ENCODE assay signal across 17 cellular contexts in the genomic region with DNA sequence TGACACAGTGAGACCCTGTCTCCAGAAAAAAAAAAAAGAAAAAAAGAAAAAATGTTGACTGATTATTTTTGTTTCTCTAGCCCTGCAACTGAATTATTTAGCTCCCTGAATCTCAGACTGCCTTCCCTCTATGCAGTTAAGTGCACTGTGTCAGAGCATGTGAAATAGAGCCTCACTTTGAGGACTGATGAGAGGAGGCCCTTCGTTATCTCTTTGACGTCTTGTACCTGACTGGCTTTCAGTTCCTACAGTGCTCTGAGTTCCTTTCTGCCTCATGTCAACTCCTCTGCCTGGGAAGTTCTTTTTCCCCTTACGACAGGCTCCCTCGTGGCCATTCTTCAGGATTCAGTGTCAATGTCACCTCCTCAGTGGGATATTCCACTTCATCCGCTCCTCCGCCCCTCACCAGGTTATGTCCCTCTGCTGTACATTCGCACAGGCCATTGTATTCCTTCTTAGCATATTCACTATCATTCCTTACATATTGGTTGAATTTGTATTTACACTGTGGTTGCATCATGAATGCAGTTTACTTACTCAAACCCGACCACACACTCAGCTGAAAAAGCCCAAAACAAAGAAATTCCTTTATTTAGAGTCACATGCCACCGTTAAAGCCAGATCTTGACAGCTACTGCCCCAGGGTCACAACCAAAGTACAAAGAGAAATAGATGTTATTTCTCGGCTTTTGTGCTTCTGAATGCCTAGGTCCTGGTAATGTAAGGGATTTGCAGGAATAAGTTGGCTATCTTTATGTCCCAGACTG. TPM values are rescaled to one million over a fixed set of nuclear protein-coding genes. Genes with fewer than 3 reads are reported as not detected.
DNase-seq lines count a peak whose midpoint lies in the region; ATAC-seq, FAIRE-seq and TF ChIP-seq lines count a peak whose summit lies in the region.
"Had no signal": no experiment of that assay in that cellular context is flagged by ENCODE, and none has a peak within 500 bp of the region (broad histone marks: within the 10 kb centered on the region; RNA-seq: fewer than 3 reads in every experiment).

No MANE protein-coding gene starts in this region.

- DNase-seq in A549 (ENCODE audit: low read depth in 1 of 2, low spot score in 1 of 2) (peak in 1 of 2 experiments; percentile 50), HCEC 1CT (peak; percentile 86), amniotic epithelial cell (ENCODE audit: low read depth) (peak; percentile 54), fibroblast of the aortic adventitia (ENCODE audit: low read depth) (peak; percentile 64), NCI-H1436 treated with DMSO at 0.1 percent for 48 hours (lab: John Stamatoyannopoulos, UW) (no peak), substantia nigra (lab: John Stamatoyannopoulos, UW) (no peak), pancreas (no peak), sigmoid colon (no peak)
- DNase-seq: activated CD8-positive, alpha-beta T cell treated with anti-CD3 and anti-CD28 coated beads, Interleukin-2, amount 10 ng/mL, durations not matched to agents 7 days and 5 days; Caco-2; GOT3; kidney; NCI-H1694 treated with DMSO at 0.1 percent for 48 hours; NCI-H510A treated with DMSO at 0.1 percent for 48 hours; stomach had no signal

- POLR2A ChIA-PET in A549 (lab: Yijun Ruan, JAX) = interaction anchor here (0.5 to 7.9 kb wide), 3 partner anchors 15 to 130 kb away, joined by 3 to 98 read pairs (median 3); no protein-coding TSS in a partner anchor

- H3K27me3 ChIP-seq in pancreas = no peaks in the 10 kb centered on the region
- H3K27me3 ChIP-seq in sigmoid colon = no peaks in the 10 kb centered on the region
- H3K27me3 ChIP-seq: stomach had no signal

- H3K36me3 ChIP-seq in pancreas (no peaks in the 10 kb centered on the region), sigmoid colon (no peaks in the 10 kb centered on the region)
- H3K36me3 ChIP-seq: stomach had no signal

- TF ChIP-seq RAD21 in A549 (conservative IDR thresholded peaks at IDR 0.05 in 1 of 2, IDR thresholded peaks at IDR 0.05 in 1 of 2) = no peak; a peak in 1 of 5 replicates

- H3K4me3 ChIP-seq in A549 (no peak overlapping the region), fibroblast of the aortic adventitia (ENCODE audit: low read depth, low read length) (no peak overlapping the region), pancreas (no peak overlapping the region), sigmoid colon (no peak overlapping the region)
- H3K4me3 ChIP-seq: stomach had no signal

- CTCF ChIA-PET in A549 (lab: Yijun Ruan, JAX) = interaction anchor here (0.8 to 26.6 kb wide), 8 partner anchors 10 to 189 kb away, joined by 3 to 936 read pairs (median 55); partner anchors contain the start of gene PLAU

- TF ChIP-seq CTCF in A549 (IDR thresholded peaks at IDR 0.05) (no peak), fibroblast of the aortic adventitia (IDR thresholded peaks at IDR 0.05; ENCODE audit: insufficient read depth, low read length) (no peak), pancreas (IDR thresholded peaks at IDR 0.05) (no peak), sigmoid colon (IDR thresholded peaks at IDR 0.05) (no peak)

- H3K4me1 ChIP-seq in A549 = peaks cover 69% of the 10 kb centered on the region
- peaks cover 13 to 17% (median 15%) of the 10 kb centered on the region in 3 donors for H3K4me1 ChIP-seq in pancreas
- peaks cover 0 to 18% (median 17%) of the 10 kb centered on the region in 4 donors for H3K4me1 ChIP-seq in sigmoid colon

- H3K27ac ChIP-seq in A549 (peak overlapping the region; percentile 97 to 98), substantia nigra (ENCODE audit: low read depth, low read length, poor library complexity, severe bottlenecking) (no peak overlapping the region), pancreas (no peak overlapping the region), sigmoid colon (no peak overlapping the region)
- H3K27ac ChIP-seq: stomach had no signal

- TF ChIP-seq POLR2A in A549 (IDR thresholded peaks at IDR 0.05; ENCODE audit: low read length) (no peak), sigmoid colon (IDR thresholded peaks at IDR 0.05) (no peak)

- intact Hi-C loops in pancreas (cut with DNase I) = loop anchor here in 1 of 3 donors (5.0 kb wide), 1 partner anchor 45 kb away; no protein-coding TSS in a partner anchor
- intact Hi-C loops in sigmoid colon (cut with DNase I) = no loop called here

- WGBS in A549 (ENCODE audit: missing lambda C conversion rate) = 44% methylated on average over 10 of the region's 10 CpGs
- WGBS in pancreas, 2 donors = 74 to 75% methylated on average over 10 of the region's 10 CpGs
- WGBS in sigmoid colon, 2 donors = 74 to 75% methylated on average over 10 of the region's 10 CpGs

- no peaks in the 10 kb centered on the region for H3K9me3 ChIP-seq in A549
- no peaks in the 10 kb centered on the region for H3K9me3 ChIP-seq in pancreas
- H3K9me3 ChIP-seq in sigmoid colon = no peaks in the 10 kb centered on the region
- H3K9me3 ChIP-seq: Caco-2, stomach had no signal

- FAIRE-seq in A549 (lab: Jason Lieb, UNC) (no peak), pancreas (lab: Jason Lieb, UNC) (no peak)
- FAIRE-seq: endothelial cell of umbilical vein, kidney, urothelium cell line had no signal

- peak in 1 of 2 experiments; percentile 3; a peak in 1 of 6 replicates for ATAC-seq in A549
- no peak for ATAC-seq in pancreas
- ATAC-seq: activated CD8-positive, alpha-beta T cell treated with anti-CD3 and anti-CD28 coated beads, Interleukin-2, amount 10 ng/mL, durations not matched to agents 7 days and 5 days had no signal

- peak overlapping the region; percentile 71 for H3K4me2 ChIP-seq in A549

- TF ChIP-seq EP300 in A549 (IDR thresholded peaks at IDR 0.05) (peak; percentile 70 to 71; a peak in 2 of 5 replicates), sigmoid colon (IDR thresholded peaks at IDR 0.05) (no peak)

TF ChIP-seq in A549, 52 proteins besides CTCF, POLR2A, EP300 and RAD21 (continues in another document):
- TF ChIP-seq CBX2 (IDR thresholded peaks at IDR 0.05; ENCODE audit: borderline replicate concordance, low read depth) (no peak), FOSL2 (IDR thresholded peaks at IDR 0.05) (peak; percentile 63), FOSL2 (CRISPR knock-in tag; IDR thresholded peaks at IDR 0.05) (peak; percentile 34; the same call in 1 of the 2 replicates), BHLHE40 (IDR thresholded peaks at IDR 0.05; ENCODE audit: low read depth, low read length) (no peak), FOSB (CRISPR knock-in tag; IDR thresholded peaks at IDR 0.05) (no peak), JUNB (IDR thresholded peaks at IDR 0.05) (peak; percentile 76; the same call in 1 of the 2 replicates), CEBPB (IDR thresholded peaks at IDR 0.05) (peak; percentile 67 to 93; a peak in 3 of 4 replicates)
- TF ChIP-seq, protein P1, sequence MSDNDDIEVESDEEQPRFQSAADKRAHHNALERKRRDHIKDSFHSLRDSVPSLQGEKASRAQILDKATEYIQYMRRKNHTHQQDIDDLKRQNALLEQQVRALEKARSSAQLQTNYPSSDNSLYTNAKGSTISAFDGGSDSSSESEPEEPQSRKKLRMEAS (IDR thresholded peaks at IDR 0.05) = peak; percentile 55
- TF ChIP-seq, protein P2, sequence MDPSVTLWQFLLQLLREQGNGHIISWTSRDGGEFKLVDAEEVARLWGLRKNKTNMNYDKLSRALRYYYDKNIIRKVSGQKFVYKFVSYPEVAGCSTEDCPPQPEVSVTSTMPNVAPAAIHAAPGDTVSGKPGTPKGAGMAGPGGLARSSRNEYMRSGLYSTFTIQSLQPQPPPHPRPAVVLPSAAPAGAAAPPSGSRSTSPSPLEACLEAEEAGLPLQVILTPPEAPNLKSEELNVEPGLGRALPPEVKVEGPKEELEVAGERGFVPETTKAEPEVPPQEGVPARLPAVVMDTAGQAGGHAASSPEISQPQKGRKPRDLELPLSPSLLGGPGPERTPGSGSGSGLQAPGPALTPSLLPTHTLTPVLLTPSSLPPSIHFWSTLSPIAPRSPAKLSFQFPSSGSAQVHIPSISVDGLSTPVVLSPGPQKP (IDR thresholded peaks at IDR 0.05; ENCODE audit: low read depth, low read length) = no peak
- TF ChIP-seq, protein P3, sequence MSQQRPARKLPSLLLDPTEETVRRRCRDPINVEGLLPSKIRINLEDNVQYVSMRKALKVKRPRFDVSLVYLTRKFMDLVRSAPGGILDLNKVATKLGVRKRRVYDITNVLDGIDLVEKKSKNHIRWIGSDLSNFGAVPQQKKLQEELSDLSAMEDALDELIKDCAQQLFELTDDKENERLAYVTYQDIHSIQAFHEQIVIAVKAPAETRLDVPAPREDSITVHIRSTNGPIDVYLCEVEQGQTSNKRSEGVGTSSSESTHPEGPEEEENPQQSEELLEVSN (IDR thresholded peaks at IDR 0.05; ENCODE audit: borderline replicate concordance, low read depth) = no peak

RNA-seq across cellular contexts. Expression of gene CAMK2G, which starts 18.1 kb away (rescaled TPM):
- polyA plus RNA-seq in A549 (2011; rRNA removed) = 22.6 and 27.5 TPM in 2 replicates
- polyA plus RNA-seq in A549 (2012; cell fraction: cytosol; rRNA removed) = 30.6 and 33.7 TPM in 2 replicates
- polyA plus RNA-seq in A549 (2012; cell fraction: nucleus; rRNA removed) = 61.5 and 75.3 TPM in 2 replicates
- polyA plus RNA-seq in A549 (2017; fragmentation: RNase III; extraction: RNeasy Plus Mini Kit Qiagen cat#74134 plus additional on column Dnase treatment) = 22.8 to 26.6 TPM (median 25.5 TPM) in 3 replicates
- 22.9 and 33.4 TPM in 2 replicates for polyA minus RNA-seq in A549 (2011; rRNA and poly(A)+ RNA removed)
- 25.8 and 31.2 TPM in 2 replicates for total RNA-seq in fibroblast of the aortic adventitia (ENCODE audit: low replicate concordance)
- total RNA-seq in pancreas = 10 to 100 TPM in 1 of 6 donors, 1 to 10 TPM in 5; 5.3 to 10.5 (median 7.6) TPM
- 10 to 100 TPM in 1 of 2 donors, 1 to 10 TPM in 1; 9.0 to 18.4 TPM for polyA plus RNA-seq in pancreas
- total RNA-seq in sigmoid colon = 100 to 1,000 TPM; 153 to 221 (median 209) TPM
- 10 to 100 TPM; 14.4 to 34.8 (median 17.6) TPM for polyA plus RNA-seq in sigmoid colon

RNA-seq across cellular contexts. Expression of gene PLAU, which starts 18.4 kb away (rescaled TPM):
- polyA plus RNA-seq in A549 (2011; rRNA removed) (75.8 and 84.3 TPM in 2 replicates), A549 (2017; fragmentation: RNase III; extraction: RNeasy Plus Mini Kit Qiagen cat#74134 plus additional on column Dnase treatment) (82.6 to 88.3 TPM (median 87.2 TPM) in 3 replicates), pancreas (1 to 10 TPM; 3.0 to 6.4 TPM), sigmoid colon (10 to 100 TPM in 1 of 3 donors, 1 to 10 TPM in 2; 3.6 to 15.7 (median 9.9) TPM)
- 78.1 and 96.1 TPM in 2 replicates for polyA plus RNA-seq in A549 (2012; cell fraction: cytosol; rRNA removed)
- 128 and 152 TPM in 2 replicates for polyA plus RNA-seq in A549 (2012; cell fraction: nucleus; rRNA removed)
- 47.2 and 50.6 TPM in 2 replicates for polyA minus RNA-seq in A549 (2011; rRNA and poly(A)+ RNA removed)
- total RNA-seq in fibroblast of the aortic adventitia (ENCODE audit: low replicate concordance) (21.6 and 24.9 TPM in 2 replicates), pancreas (10 to 100 TPM in 2 of 6 donors, 1 to 10 TPM in 4; 1.5 to 16.3 (median 3.6) TPM), sigmoid colon (1 to 10 TPM; 2.5 to 9.4 (median 3.7) TPM)

Comparison
In these comparisons a context has a peak if more than half of its experiments do, and no peak if none do; other contexts are left out.
1. DNase-seq: peak in HCEC 1CT (single experiment), amniotic epithelial cell (single experiment) and fibroblast of the aortic adventitia (single experiment); none in NCI-H1436 treated with DMSO at 0.1 percent for 48 hours (single experiment), substantia nigra (0 of 49), pancreas (0 of 6) and sigmoid colon (single experiment).
2. H3K27ac ChIP-seq: peak in A549 (2 of 2); none in substantia nigra (single experiment), pancreas (0 of 4) and sigmoid colon (0 of 4).